Comparison of ENCODE assay signal across 2 cellular contexts in genomic region chr21:32543056-32543455, GRCh38. TPM values are rescaled to one million over a fixed set of nuclear protein-coding genes. Genes with fewer than 3 reads are reported as not detected.
"Had no signal": no experiment of that assay in that cellular context is flagged by ENCODE, and none has a peak within 500 bp of the region (broad histone marks: within the 10 kb centered on the region; RNA-seq: fewer than 3 reads in every experiment).

No MANE protein-coding gene starts in this region.

RNA-seq across cellular contexts. Expression of gene TCP10L, which starts 42.3 kb away (rescaled TPM):
- total RNA-seq: LHCN-M2, MCF 10A had no signal
